In genomic region chr3:184154909-184155643, GRCh38 we compare ENCODE assay signal across 8 cellular contexts. TPM values are rescaled to one million over a fixed set of nuclear protein-coding genes. Genes with fewer than 3 reads are reported as not detected.
DNase-seq lines count a peak whose midpoint lies in the region; ATAC-seq and TF ChIP-seq lines count a peak whose summit lies in the region.

Gene DVL3, plus strand, starts transcription at chr3:184155377. Its CDS starts 259 bp downstream, at chr3:184155636.

- peaks cover 38% of the 10 kb centered on the region for H3K4me1 Mint-ChIP-seq in nephron

- DNase-seq in DMS 273 (lab: John Stamatoyannopoulos, UW; ENCODE audit: unreplicated experiment) (peak; percentile 92), OCI-M1 (lab: John Stamatoyannopoulos, UW) (peak; percentile 60), foreskin melanocyte (peak; percentile 60)
- DNase-seq in activated gamma-delta T cell treated with anti-CD3 and anti-CD28 coated beads, Interleukin-2, amount 50 U/mL, for 16 hours (ENCODE audit: low read depth): peak; percentile 14

- H3K36me3 ChIP-seq in urinary bladder (ENCODE audit: insufficient read depth): no peaks in the 10 kb centered on the region

- peak within 1 kb of the TSS; percentile 83 for H3K27ac ChIP-seq in urinary bladder (ENCODE audit: low read depth)

- peaks cover 4% of the 10 kb centered on the region for H3K36me3 Mint-ChIP-seq in nephron (ENCODE audit: low read depth)

- no peaks in the 10 kb centered on the region for H3K4me1 ChIP-seq in urinary bladder (ENCODE audit: insufficient read depth)

- ATAC-seq in GM19455 (IDR thresholded peaks at IDR 0.05; ENCODE audit: unreplicated experiment) (peak; percentile 85), HG03521 (IDR thresholded peaks at IDR 0.05; ENCODE audit: unreplicated experiment) (peak; percentile 73)

- peak within 1 kb of the TSS; percentile 94 to 99 (median 98) for H3K27ac Mint-ChIP-seq in nephron

- no peaks in the 10 kb centered on the region for H3K9me3 Mint-ChIP-seq in nephron

- H3K4me3 ChIP-seq in urinary bladder (ENCODE audit: low read depth, low read length): peak within 1 kb of the TSS; percentile 78

- TF ChIP-seq CTCF in nephron (IDR thresholded peaks at IDR 0.05; ENCODE audit: unreplicated experiment in 3 of 3): no peak

- H3K4me3 Mint-ChIP-seq in nephron: peak within 1 kb of the TSS; percentile 94 to 100 (median 99)

- under 1% methylated on average over 82 of the region's 84 CpGs for WGBS in urinary bladder

- H3K27me3 Mint-ChIP-seq in nephron (ENCODE audit: low read depth): no peaks in the 10 kb centered on the region

RNA-seq across cellular contexts. Expression of gene DVL3, which starts in this region (rescaled TPM):
- total RNA-seq in urinary bladder: 25.2 TPM
- 62.2 TPM for polyA plus RNA-seq in urinary bladder

Comparison
In these comparisons a context has a peak if more than half of its experiments do, and no peak if none do; other contexts are left out.
1. Peak in every context shown above with its lines: DNase-seq, ATAC-seq, H3K4me3 ChIP-seq and H3K27ac ChIP-seq.
2. DNase-seq: peak in every context shown above with its lines; median percentile 92 in DMS 273; 60 in OCI-M1; 60 in foreskin melanocyte; 14 in activated gamma-delta T cell treated with anti-CD3 and anti-CD28 coated beads, Interleukin-2, amount 50 U/mL, for 16 hours.